In the genomic region with DNA sequence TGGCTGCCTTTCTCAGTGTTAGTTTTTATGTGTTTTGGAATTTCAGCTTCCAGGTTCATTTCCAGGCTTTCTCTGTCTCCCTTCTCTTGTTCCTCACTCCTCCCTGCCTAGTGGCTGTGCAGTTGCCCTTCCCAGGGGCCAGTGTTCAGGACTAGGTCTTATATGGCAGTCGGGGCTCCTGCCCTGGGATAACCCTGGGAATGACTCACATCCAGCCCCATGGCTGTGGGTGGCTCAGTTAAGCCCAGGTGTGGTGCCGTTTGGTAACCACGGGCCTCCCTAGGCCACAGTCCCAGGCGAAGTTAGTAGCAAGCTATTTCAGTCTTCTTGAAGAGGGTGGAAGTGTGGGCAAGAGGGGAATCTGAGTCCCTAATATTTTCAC, we compare ENCODE assay signal across 7 cellular contexts. TPM values are rescaled to one million over a fixed set of nuclear protein-coding genes. Genes with fewer than 3 reads are reported as not detected.
DNase-seq lines count a peak whose midpoint lies in the region; ATAC-seq, FAIRE-seq and TF ChIP-seq lines count a peak whose summit lies in the region.

No MANE protein-coding gene starts in this region.

- peak overlapping the region; percentile 83 for H2AFZ ChIP-seq in K562 (ENCODE audit: low read depth, low read length)

- TF ChIP-seq POLR2A in K562 (conservative IDR thresholded peaks at IDR 0.05) (no peak), prostate gland (IDR thresholded peaks at IDR 0.05) (no peak)

- H3K36me3 ChIP-seq in CD8-positive, alpha-beta T cell (ENCODE audit: insufficient read depth, low read length) = no peaks in the 10 kb centered on the region
- H3K36me3 ChIP-seq in K562 (ENCODE audit: control insufficient read depth, insufficient read depth, low read length) (no peaks in the 10 kb centered on the region), neutrophil (no peaks in the 10 kb centered on the region), prostate gland (no peaks in the 10 kb centered on the region)

- no peaks in the 10 kb centered on the region for H3K9me1 ChIP-seq in K562 (ENCODE audit: control insufficient read depth, insufficient read depth, low read length)

- H4K20me1 ChIP-seq in K562 (replicated peaks; ENCODE audit: control insufficient read depth, insufficient read depth, low read length) = no peaks in the 10 kb centered on the region

- H3K4me3 Mint-ChIP-seq in CD8-positive, alpha-beta T cell = peak overlapping the region; percentile 54
- no peak overlapping the region for H3K4me3 Mint-ChIP-seq in HFFc6

- no peak overlapping the region for H3K4me3 ChIP-seq in CD8-positive, alpha-beta T cell (ENCODE audit: low read depth, low read length)
- no peak overlapping the region for H3K4me3 ChIP-seq in K562
- H3K4me3 ChIP-seq in neutrophil (ENCODE audit: low read depth in 1 of 2, low read length in 1 of 2) = no peak overlapping the region
- no peak overlapping the region for H3K4me3 ChIP-seq in dorsolateral prefrontal cortex
- H3K4me3 ChIP-seq in prostate gland = no peak overlapping the region

- peaks cover 85% of the 10 kb centered on the region for H3K4me1 Mint-ChIP-seq in CD8-positive, alpha-beta T cell (ENCODE audit: low read depth)
- H3K4me1 Mint-ChIP-seq in HFFc6 (ENCODE audit: low read depth) = peaks cover 52% of the 10 kb centered on the region

- intact Hi-C loops in CD8-positive, alpha-beta T cell (cut with DNase I, micrococcal nuclease) = loop anchor here in 1 of 2 experiments (5.0 kb wide), 1 partner anchor 300 kb away; no protein-coding TSS in a partner anchor
- intact Hi-C loops in K562 (cut with micrococcal nuclease) = loop anchor here (5.0 kb wide), 2 partner anchors 85 to 210 kb away; a partner anchor contains a TSS
- intact Hi-C loops in dorsolateral prefrontal cortex (cut with DNase I) = loop anchor here in 1 of 2 donors (5.0 kb wide), 2 partner anchors 85 to 260 kb away; a partner anchor contains a TSS
- intact Hi-C loops in prostate gland (cut with DNase I) = loop anchor here (5.0 kb wide), 3 partner anchors 45 to 260 kb away; a partner anchor contains a TSS

- BruUV-seq in K562 (replicated peaks; lab: Mats Ljungman, UMichigan) = no TSS peak

- TF ChIP-seq RAD21 in K562 (CRISPR knock-in tag; conservative IDR thresholded peaks at IDR 0.05 in 1 of 2, IDR thresholded peaks at IDR 0.05 in 1 of 2) = peak in 1 of 2 experiments; percentile 24; a peak in 1 of 4 replicates

- no peaks in the 10 kb centered on the region for H3K9me3 ChIP-seq in CD8-positive, alpha-beta T cell (ENCODE audit: low read length)
- no peaks in the 10 kb centered on the region for H3K9me3 ChIP-seq in K562 (replicated peaks; ENCODE audit: control insufficient read depth, insufficient read depth, low read depth, low read length)
- no peaks in the 10 kb centered on the region for H3K9me3 ChIP-seq in neutrophil
- no peaks in the 10 kb centered on the region for H3K9me3 ChIP-seq in prostate gland

- no peaks in the 10 kb centered on the region for H3K27me3 Mint-ChIP-seq in CD8-positive, alpha-beta T cell (ENCODE audit: low read depth)
- peaks cover 2% of the 10 kb centered on the region for H3K27me3 Mint-ChIP-seq in HFFc6 (ENCODE audit: insufficient read depth)

- FAIRE-seq in K562 (lab: Jason Lieb, UNC) = no peak

- CTCF ChIA-PET in CD8-positive, alpha-beta T cell (lab: Charles Lee) = interaction anchor here (0.8 to 8.9 kb wide), 13 partner anchors 12 to 345 kb away, joined by 3 to 113 read pairs (median 5); a partner anchor contains a TSS
- CTCF ChIA-PET in K562 (lab: Yijun Ruan, JAX; ENCODE audit: low intra/inter-chr PET ratio) = interaction anchor here (1.2 to 4.2 kb wide), 4 partner anchors 51 to 365 kb away, joined by 3 to 45 read pairs (median 9); no protein-coding TSS in a partner anchor

- no peak overlapping the region for H3K27ac ChIP-seq in CD8-positive, alpha-beta T cell (ENCODE audit: low read depth, low read length)
- no peak overlapping the region for H3K27ac ChIP-seq in K562 (ENCODE audit: extremely low read depth, low read depth, low read length)
- peak overlapping the region; percentile 91 for H3K27ac ChIP-seq in neutrophil
- no peak overlapping the region for H3K27ac ChIP-seq in dorsolateral prefrontal cortex
- H3K27ac ChIP-seq in prostate gland = no peak overlapping the region

- POLR2A ChIA-PET in CD8-positive, alpha-beta T cell (lab: Charles Lee) = interaction anchor here (0.7 to 1.3 kb wide), 3 partner anchors 8 to 253 kb away, joined by 3 to 5 read pairs (median 3); no protein-coding TSS in a partner anchor
- POLR2A ChIA-PET in K562 (lab: Yijun Ruan, JAX) = interaction anchor here (0.8 to 1.9 kb wide), 4 partner anchors 12 to 253 kb away, joined by 3 to 8 read pairs (median 4); no protein-coding TSS in a partner anchor

- no peak for ATAC-seq in CD8-positive, alpha-beta T cell
- ATAC-seq in K562 (no peak), HG02973 (IDR thresholded peaks at IDR 0.05; ENCODE audit: unreplicated experiment) (no peak)

- TF ChIP-seq CTCF in CD8-positive, alpha-beta T cell (IDR thresholded peaks at IDR 0.05) = no peak
- TF ChIP-seq CTCF in HFFc6 (IDR thresholded peaks at IDR 0.05) (no peak), K562 (IDR thresholded peaks at IDR 0.05 in 2 of 3, conservative IDR thresholded peaks at IDR 0.05 in 1 of 3; ENCODE audit: insufficient read depth in 2 of 3, low read depth in 1 of 3, low read length in 3 of 3) (no peak), neutrophil (IDR thresholded peaks at IDR 0.05) (no peak), dorsolateral prefrontal cortex (IDR thresholded peaks at IDR 0.05 in 54 of 56, conservative IDR thresholded peaks at IDR 0.05 in 2 of 56; ENCODE audit: low read depth in 1 of 56, partially characterized antibody in 56 of 56) (no peak), prostate gland (IDR thresholded peaks at IDR 0.05) (no peak)

- no peak for TF ChIP-seq EP300 in K562 (IDR thresholded peaks at IDR 0.05; ENCODE audit: low read length)

- peak overlapping the region; percentile 97 for H3K27ac Mint-ChIP-seq in CD8-positive, alpha-beta T cell
- peak overlapping the region; percentile 85 for H3K27ac Mint-ChIP-seq in HFFc6

- in situ Hi-C loops in K562 (cut with MboI) = loop anchor here (5.0 kb wide), 1 partner anchor 250 kb away; no protein-coding TSS in a partner anchor

- no peak for DNase-seq in CD8-positive, alpha-beta T cell
- DNase-seq in HFFc6 = no peak
- DNase-seq in K562 (ENCODE audit: extremely low read depth in 1 of 4, low spot score in 3 of 4) = peak in 3 of 4 experiments; percentile 51 to 54 (median 53)
- DNase-seq in dorsolateral prefrontal cortex = no peak
- DNase-seq in prostate gland (ENCODE audit: low spot score) = no peak

- H3K27me3 ChIP-seq in CD8-positive, alpha-beta T cell (ENCODE audit: insufficient read depth, low read length) = no peaks in the 10 kb centered on the region
- no peaks in the 10 kb centered on the region for H3K27me3 ChIP-seq in K562 (ENCODE audit: control insufficient read depth in 2 of 2, insufficient read depth in 2 of 2, low read length in 2 of 2)
- H3K27me3 ChIP-seq in neutrophil = no peaks in the 10 kb centered on the region
- no peaks in the 10 kb centered on the region for H3K27me3 ChIP-seq in dorsolateral prefrontal cortex
- H3K27me3 ChIP-seq in prostate gland (replicated peaks; ENCODE audit: insufficient read depth) = no peaks in the 10 kb centered on the region

- peak overlapping the region; percentile 7 to 83; a peak in 3 of 4 replicates for H3K9ac ChIP-seq in K562 (ENCODE audit: insufficient read depth in 1 of 2, low read depth in 2 of 2, low read length in 2 of 2)

- peaks cover 52% of the 10 kb centered on the region for H3K4me1 ChIP-seq in CD8-positive, alpha-beta T cell (ENCODE audit: insufficient read depth, low read length)
- H3K4me1 ChIP-seq in K562 (replicated peaks in 1 of 2; ENCODE audit: control insufficient read depth in 2 of 2, insufficient read depth in 2 of 2, low read length in 2 of 2) (peaks cover 11 to 29% of the 10 kb centered on the region in 2 experiments), neutrophil (ENCODE audit: control insufficient read depth in 1 of 2, insufficient read depth in 1 of 2, low read depth in 1 of 2, low read length in 1 of 2) (peaks cover 71 to 76% of the 10 kb centered on the region in 2 experiments), prostate gland (replicated peaks) (no peaks in the 10 kb centered on the region)

- no peaks in the 10 kb centered on the region for H3K79me2 ChIP-seq in K562 (ENCODE audit: control insufficient read depth, insufficient read depth, low read length)

- H3K9me3 Mint-ChIP-seq in CD8-positive, alpha-beta T cell = no peaks in the 10 kb centered on the region
- H3K9me3 Mint-ChIP-seq in HFFc6 = no peaks in the 10 kb centered on the region

- H3K4me2 ChIP-seq in K562 (ENCODE audit: insufficient read depth, low read length) = no peak overlapping the region

- H3K36me3 Mint-ChIP-seq in CD8-positive, alpha-beta T cell = peaks cover 43% of the 10 kb centered on the region
- no peaks in the 10 kb centered on the region for H3K36me3 Mint-ChIP-seq in HFFc6 (ENCODE audit: low read depth)

- WGBS in K562 (ENCODE audit: insufficient coverage, low coverage, missing lambda C conversion rate) = 13% methylated on average over 4 of the region's 4 CpGs
- WGBS in prostate gland = 55% methylated on average over 4 of the region's 4 CpGs

TF ChIP-seq in K562, 482 proteins besides CTCF, POLR2A, EP300 and RAD21 (continues in another document):
- TF ChIP-seq EGR1 (conservative IDR thresholded peaks at IDR 0.05) (peak; percentile 28; the same call in 1 of the 2 replicates), FOSL1 (tag; conservative IDR thresholded peaks at IDR 0.05) (peak; percentile 91)

RNA-seq across cellular contexts. Expression of a gene that starts 57.4 kb away (rescaled TPM):
- total RNA-seq in CD8-positive, alpha-beta T cell = 1 to 10 TPM; 5.9 to 8.0 TPM
- 10 to 100 TPM; 28.0 to 42.5 (median 31.6) TPM for total RNA-seq in HFFc6 (2021; fragmentation: NEBNext Ultra II Directional; extraction: Animal tissue kit (Norgen Biotek cat#: 25700))
- total RNA-seq in K562 (2011; cell fraction: chromatin; rRNA removed; ENCODE audit: low replicate concordance) = 77.6 and 145 TPM in 2 replicates
- total RNA-seq in K562 (2011; cell fraction: nucleolus; rRNA removed) = 121 and 123 TPM in 2 replicates
- 99.0 and 108 TPM in 2 replicates for total RNA-seq in K562 (2011; cell fraction: nucleoplasm; rRNA removed)
- total RNA-seq in K562 (2014; rRNA removed) (19.9 and 27.1 TPM in 2 replicates), K562 (2014; rRNA removed; fragmentation: Illumina TruSeq; extraction: Trizol) (10.5 and 12.2 TPM in 2 replicates), K562 (2015; rRNA removed; fragmentation: Illumina TruSeq; extraction: Trizol) (10.0 and 11.1 TPM in 2 replicates), K562 (2021) (42.9 and 44.6 TPM in 2 replicates), dorsolateral prefrontal cortex (100 to 1,000 TPM; 100 to 498 (median 195) TPM), prostate gland (100 to 1,000 TPM; 178 to 182 TPM)
- polyA plus RNA-seq in K562 (2011; rRNA removed) (11.2 and 19.0 TPM in 2 replicates), K562 (2014; fragmentation: Illumina TruSeq; extraction: Trizol) (16.0 and 19.8 TPM in 2 replicates), K562 (2014; fragmentation: Nextera tagmentation; extraction: Ambion mirVana) (1 to 10 TPM; 1.4 to 1.6 TPM), K562 (2014; rRNA removed) (19.3 and 20.2 TPM in 2 replicates)
- 17.3 and 19.2 TPM in 2 replicates for polyA plus RNA-seq in K562 (2011; cell fraction: cytosol; rRNA removed)
- 47.9 and 67.4 TPM in 2 replicates for polyA plus RNA-seq in K562 (2011; cell fraction: nucleus; rRNA removed)
- polyA plus RNA-seq in K562 (2012) = 25.5 and 32.6 TPM in 2 replicates
- polyA minus RNA-seq in K562 (2011; rRNA and poly(A)+ RNA removed) = 16.3 and 21.0 TPM in 2 replicates
- polyA minus RNA-seq in K562 (2011; cell fraction: cytosol; rRNA and poly(A)+ RNA removed) = 26.3 and 45.5 TPM in 2 replicates
- 27.9 and 41.7 TPM in 2 replicates for polyA minus RNA-seq in K562 (2011; cell fraction: nucleus; rRNA and poly(A)+ RNA removed)

Comparison
In these comparisons a context has a peak if more than half of its experiments do, and no peak if none do; other contexts are left out.
1. DNase-seq: peak in K562 (3 of 4); none in CD8-positive, alpha-beta T cell (0 of 7), HFFc6 (single experiment), dorsolateral prefrontal cortex (0 of 10) and prostate gland (single experiment).